ENCODE assay signal across 24 cellular contexts in the genomic region with DNA sequence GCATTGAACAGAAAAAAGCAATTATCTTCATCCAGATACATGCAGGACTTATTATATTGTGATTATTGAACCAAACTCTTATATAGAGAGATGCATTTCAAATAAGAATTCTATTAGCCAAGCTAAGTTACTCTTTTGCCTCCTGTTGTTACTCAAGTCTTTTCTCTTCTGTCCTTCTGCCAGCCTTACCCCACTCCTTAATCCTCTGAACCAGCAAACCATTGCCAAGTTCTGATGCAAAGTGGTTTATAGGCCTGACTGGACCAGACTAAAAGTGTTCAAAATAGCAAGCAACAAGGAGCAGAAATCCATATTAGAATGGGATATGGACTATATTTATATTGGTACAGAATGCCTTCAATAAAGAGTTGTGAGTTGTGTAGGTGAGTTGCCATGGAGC. TPM values are rescaled to one million over a fixed set of nuclear protein-coding genes. Genes with fewer than 3 reads are reported as not detected.
"Had no signal": no experiment of that assay in that cellular context is flagged by ENCODE, and none has a peak within 500 bp of the region (broad histone marks: within the 10 kb centered on the region; RNA-seq: fewer than 3 reads in every experiment).

No MANE protein-coding gene starts in this region.

- FAIRE-seq: frontal cortex had no signal

- H3K9me3 ChIP-seq: left lung, sigmoid colon, SJSA1, thoracic aorta, upper lobe of right lung had no signal

- H3K4me3 ChIP-seq: cardiac muscle cell, hepatocyte, left lung, lung, sigmoid colon, SJSA1, thoracic aorta, upper lobe of right lung had no signal

- H3K27ac Mint-ChIP-seq: activated naive CD4-positive, alpha-beta T cell treated with anti-CD3 and anti-CD28 coated beads, Interleukin-2, amount 10 ng/mL, durations not matched to agents 7 days and 5 days; endodermal cell; immature natural killer cell had no signal

- H3K36me3 Mint-ChIP-seq: activated naive CD4-positive, alpha-beta T cell treated with anti-CD3 and anti-CD28 coated beads, Interleukin-2, amount 10 ng/mL, durations not matched to agents 7 days and 5 days; immature natural killer cell had no signal

- H3K9me3 Mint-ChIP-seq: activated CD8-positive, alpha-beta T cell treated with anti-CD3 and anti-CD28 coated beads for 36 hours; activated naive CD4-positive, alpha-beta T cell treated with anti-CD3 and anti-CD28 coated beads, Interleukin-2, amount 10 ng/mL, durations not matched to agents 7 days and 5 days; endodermal cell; immature natural killer cell; naive thymus-derived CD8-positive, alpha-beta T cell had no signal

- ATAC-seq: activated CD8-positive, alpha-beta T cell treated with anti-CD3 and anti-CD28 coated beads for 36 hours; left lung; naive thymus-derived CD8-positive, alpha-beta T cell; upper lobe of right lung had no signal

- DNase-seq: activated CD4-positive, alpha-beta T cell treated with anti-CD3 and anti-CD28 coated beads for 1 hour; activated CD8-positive, alpha-beta T cell treated with anti-CD3 and anti-CD28 coated beads for 36 hours; activated effector memory CD4-positive, alpha-beta T cell treated with anti-CD3 and anti-CD28 coated beads, Interleukin-2, amount 50 U/mL, for 16 hours; activated naive CD4-positive, alpha-beta T cell treated with anti-CD3 and anti-CD28 coated beads, Interleukin-2, amount 10 ng/mL, durations not matched to agents 7 days and 5 days; activated T-cell treated with anti-CD3 and anti-CD28 coated beads, Interleukin-2, amount 50 U/mL, for 1 hour; cortex of kidney; endodermal cell; glutamatergic neuron; immature natural killer cell; left lung; naive thymus-derived CD8-positive, alpha-beta T cell; retina; sigmoid colon; stimulated activated CD4-positive, alpha-beta T cell treated with anti-CD3 and anti-CD28 coated beads, Interleukin-2, amount 100 ng/mL, for 48 hours; stimulated activated CD8-positive, alpha-beta memory T cell treated with anti-CD3 and anti-CD28 coated beads, Interleukin-4, amount 100 ng/mL, for 48 hours; stimulated activated naive CD4-positive, alpha-beta T cell; upper lobe of right lung had no signal

- H3K4me2 ChIP-seq: hepatocyte had no signal

- H3K4me3 Mint-ChIP-seq: activated CD8-positive, alpha-beta T cell treated with anti-CD3 and anti-CD28 coated beads for 36 hours; activated naive CD4-positive, alpha-beta T cell treated with anti-CD3 and anti-CD28 coated beads, Interleukin-2, amount 10 ng/mL, durations not matched to agents 7 days and 5 days; endodermal cell; immature natural killer cell had no signal

- H3K27ac ChIP-seq: cardiac muscle cell, hepatocyte, left lung, sigmoid colon, SJSA1, thoracic aorta, upper lobe of right lung, VCaP had no signal

RNA-seq across cellular contexts. Expression of a gene that starts 2.2 kb away (rescaled TPM):
- polyA plus RNA-seq: cardiac muscle cell, hepatocyte, immature natural killer cell had no signal
